1 cellular context compared by ENCODE assay signal in genomic region chr4:140252144-140252741, GRCh38.
TF ChIP-seq lines count a peak whose summit lies in the region.

No MANE protein-coding gene starts in this region.

TF ChIP-seq in SK-N-SH, 30 proteins besides CTCF, POLR2A, EP300 and RAD21 (continued from another document):
- no peak for TF ChIP-seq REST (IDR thresholded peaks at IDR 0.05; ENCODE audit: low read depth, low read length)
- TF ChIP-seq USF1 (IDR thresholded peaks at IDR 0.05; ENCODE audit: borderline replicate concordance, low read depth): no peak
- TF ChIP-seq MXI1 (IDR thresholded peaks at IDR 0.05; ENCODE audit: low read depth, low read length): 0 out of 2 replicates have a peak, but pooled peaks have one; percentile 22
- TF ChIP-seq RCOR1 (IDR thresholded peaks at IDR 0.05; ENCODE audit: low read length): no peak
- no peak for TF ChIP-seq JUND (IDR thresholded peaks at IDR 0.05)
- peak; percentile 19; the same call in 1 of the 2 replicates for TF ChIP-seq SMC3 (IDR thresholded peaks at IDR 0.05; ENCODE audit: low read depth, low read length)
- no peak for TF ChIP-seq GABPA (IDR thresholded peaks at IDR 0.05; ENCODE audit: low read depth)
TF ChIP-seq in SK-N-SH: peak in this region for 2.
